Comparison of ENCODE assay signal across 10 cellular contexts in genomic region chr14:103688906-103689902, GRCh38. TPM values are rescaled to one million over a fixed set of nuclear protein-coding genes. Genes with fewer than 3 reads are reported as not detected.
DNase-seq lines count a peak whose midpoint lies in the region; ATAC-seq and TF ChIP-seq lines count a peak whose summit lies in the region.
"Had no signal": no experiment of that assay in that cellular context is flagged by ENCODE, and none has a peak within 500 bp of the region (broad histone marks: within the 10 kb centered on the region; RNA-seq: fewer than 3 reads in every experiment).

No MANE protein-coding gene starts in this region.

- DNase-seq in dorsolateral prefrontal cortex (peak in 8 of 10 donors; percentile 52 to 77 (median 70)), retinal pigment epithelial cell (ENCODE audit: low read depth) (peak; percentile 43), NCI-H2081 treated with DMSO at 0.1 percent for 48 hours (lab: John Stamatoyannopoulos, UW) (no peak)
- DNase-seq in activated CD4-positive, CD25-positive, alpha-beta regulatory T cell (lab: John Stamatoyannopoulos, UW), result no peak
- DNase-seq: NCI-H748 treated with DMSO at 0.1 percent for 48 hours had no signal

- H3K4me3 ChIP-seq in dorsolateral prefrontal cortex (peak overlapping the region in 34 of 59 donors; percentile 0 to 53 (median 27)), retinal pigment epithelial cell (ENCODE audit: low read length) (no peak overlapping the region)

- TF ChIP-seq CTCF in dorsolateral prefrontal cortex (IDR thresholded peaks at IDR 0.05 in 54 of 56, conservative IDR thresholded peaks at IDR 0.05 in 2 of 56; ENCODE audit: low read depth in 1 of 56, partially characterized antibody in 56 of 56), result peak in 1 of 56 donors; percentile 10
- no peak for TF ChIP-seq CTCF in retinal pigment epithelial cell (conservative IDR thresholded peaks at IDR 0.05; ENCODE audit: low read depth, low read length)

- no peak for ATAC-seq in GM18505 (IDR thresholded peaks at IDR 0.05; ENCODE audit: unreplicated experiment)
- peak; percentile 50 for ATAC-seq in HG02798 (IDR thresholded peaks at IDR 0.05; ENCODE audit: poor library complexity, unreplicated experiment)
- ATAC-seq in HG02678 (IDR thresholded peaks at IDR 0.05; ENCODE audit: unreplicated experiment), result no peak
- no peak for ATAC-seq in GM21576 (IDR thresholded peaks at IDR 0.05; ENCODE audit: unreplicated experiment)
- ATAC-seq: HCT116 had no signal

- peak overlapping the region in 54 of 59 donors; percentile 1 to 76 (median 59) for H3K27ac ChIP-seq in dorsolateral prefrontal cortex

- intact Hi-C loops in dorsolateral prefrontal cortex (cut with DNase I), result no loop called here

- TF ChIP-seq POLR2A in GM18505 (IDR thresholded peaks at IDR 0.05; ENCODE audit: borderline replicate concordance, extremely low read depth, insufficient read depth, insufficient read length), result peak; percentile 62

- no peaks in the 10 kb centered on the region for H3K27me3 ChIP-seq in dorsolateral prefrontal cortex

RNA-seq across cellular contexts. Expression of gene XRCC3, which starts 26.0 kb away (rescaled TPM):
- total RNA-seq in dorsolateral prefrontal cortex, result 10 to 100 TPM in 58 of 120 experiments, 1 to 10 TPM in 62; 4.7 to 19.1 (median 9.9) TPM

RNA-seq across cellular contexts. Expression of gene ZFYVE21, which starts 26.4 kb away (rescaled TPM):
- 100 to 1,000 TPM in 87 of 120 experiments, 10 to 100 TPM in 33; 71.0 to 188 (median 111) TPM for total RNA-seq in dorsolateral prefrontal cortex

Comparison
In these comparisons a context has a peak if more than half of its experiments do, and no peak if none do; other contexts are left out.
1. DNase-seq: peak in dorsolateral prefrontal cortex (8 of 10) and retinal pigment epithelial cell (single experiment); none in NCI-H2081 treated with DMSO at 0.1 percent for 48 hours (single experiment) and activated CD4-positive, CD25-positive, alpha-beta regulatory T cell (0 of 4).